ENCODE assay signal across 12 cellular contexts in genomic region chr12:1972260-1972659, GRCh38. TPM values are rescaled to one million over a fixed set of nuclear protein-coding genes. Genes with fewer than 3 reads are reported as not detected.
A peak's percentile ranks its signal among the peaks of the same experiment; 100 is the strongest.
DNase-seq lines count a peak whose midpoint lies in the region; ATAC-seq and TF ChIP-seq lines count a peak whose summit lies in the region.
"Had no signal": no experiment of that assay in that cellular context is flagged by ENCODE, and none has a peak within 500 bp of the region (broad histone marks: within the 10 kb centered on the region; RNA-seq: fewer than 3 reads in every experiment).

No MANE protein-coding gene starts in this region.

- no peak for ATAC-seq in T-cell (replicated peaks in 1 of 4)
- ATAC-seq: natural killer cell had no signal

- intact Hi-C loops in ascending aorta (cut with DNase I) = loop anchor here (10.0 kb wide), 1 partner anchor 303 kb away; no protein-coding TSS in a partner anchor

- H3K4me3 ChIP-seq in ascending aorta (peak overlapping the region; percentile 22 to 53), skeletal muscle tissue (ENCODE audit: low read length in 3 of 3) (no peak overlapping the region)

- H3K27me3 Mint-ChIP-seq in T-cell = no peaks in the 10 kb centered on the region
- H3K27me3 Mint-ChIP-seq: central memory CD8-positive, alpha-beta T cell had no signal

- H3K4me1 ChIP-seq in ascending aorta = peaks cover 5 to 49% of the 10 kb centered on the region in 2 donors
- peaks cover 8 to 10% (median 10%) of the 10 kb centered on the region in 3 donors for H3K4me1 ChIP-seq in skeletal muscle tissue (ENCODE audit: control insufficient read depth in 3 of 3, insufficient read depth in 3 of 3, low read length in 3 of 3)

- peak; percentile 46 for DNase-seq in GM03348 (ENCODE audit: low spot score)
- no peak for DNase-seq in ascending aorta (ENCODE audit: low spot score in 2 of 2)
- peak; percentile 12 for DNase-seq in hepatic stellate cell (ENCODE audit: low spot score)
- DNase-seq in MV-4-11 (lab: John Stamatoyannopoulos, UW) = no peak
- DNase-seq in cortex of kidney (lab: John Stamatoyannopoulos, UW) = no peak
- no peak for DNase-seq in NCI-H128 (lab: John Stamatoyannopoulos, UW; ENCODE audit: unreplicated experiment)
- no peak for DNase-seq in T-cell
- DNase-seq: Kasumi-1; natural killer cell; stimulated activated CD4-positive, alpha-beta T cell treated with anti-CD3 and anti-CD28 coated beads, Interleukin-4, amount 100 ng/mL, for 4 hours had no signal

- no peak overlapping the region for H3K9ac ChIP-seq in skeletal muscle tissue (ENCODE audit: low read depth in 1 of 3, low read length in 3 of 3)

- H3K9me3 ChIP-seq in ascending aorta (no peaks in the 10 kb centered on the region), skeletal muscle tissue (ENCODE audit: control insufficient read depth in 3 of 3, low read length in 3 of 3) (no peaks in the 10 kb centered on the region)

- H3K36me3 Mint-ChIP-seq in T-cell = peaks cover 32% of the 10 kb centered on the region
- H3K36me3 Mint-ChIP-seq: natural killer cell had no signal

- CTCF ChIA-PET in T-cell (lab: Charles Lee) = interaction anchor here in 1 of 2 donors (0.9 kb wide), 1 partner anchor 32 kb away, joined by 3 read pairs; no protein-coding TSS in a partner anchor

- H3K27ac Mint-ChIP-seq in T-cell = no peak overlapping the region
- H3K27ac Mint-ChIP-seq: natural killer cell had no signal

- no peaks in the 10 kb centered on the region for H3K36me3 ChIP-seq in ascending aorta
- H3K36me3 ChIP-seq in skeletal muscle tissue (ENCODE audit: control insufficient read depth in 3 of 3, insufficient read depth in 3 of 3, low read length in 3 of 3) = no peaks in the 10 kb centered on the region

- H3K9me3 Mint-ChIP-seq in T-cell = no peaks in the 10 kb centered on the region
- H3K9me3 Mint-ChIP-seq: central memory CD8-positive, alpha-beta T cell; natural killer cell had no signal

- POLR2A ChIA-PET in T-cell (lab: Charles Lee) = no interaction called here

- TF ChIP-seq CTCF in ascending aorta (IDR thresholded peaks at IDR 0.05) = no peak

- peak overlapping the region; percentile 87 for H3K27ac ChIP-seq in ascending aorta
- H3K27ac ChIP-seq in skeletal muscle tissue (ENCODE audit: low read depth, low read length) = peak overlapping the region; percentile 23

- H3K27me3 ChIP-seq in ascending aorta (no peaks in the 10 kb centered on the region), skeletal muscle tissue (ENCODE audit: control insufficient read depth in 3 of 3, insufficient read depth in 3 of 3, low read length in 3 of 3) (no peaks in the 10 kb centered on the region)

- H3K4me3 Mint-ChIP-seq in T-cell = no peak overlapping the region
- H3K4me3 Mint-ChIP-seq: central memory CD8-positive, alpha-beta T cell; natural killer cell had no signal

- H3K4me1 Mint-ChIP-seq in T-cell = peaks cover 0 to 14% (median 6%) of the 10 kb centered on the region in 3 donors
- H3K4me1 Mint-ChIP-seq: natural killer cell had no signal

RNA-seq across cellular contexts. Expression of gene DCP1B, which starts 32.0 kb away (rescaled TPM):
- 23.3 TPM for total RNA-seq in ascending aorta
- 3.7 TPM for total RNA-seq in skeletal muscle tissue
- total RNA-seq in T-cell = 10 to 100 TPM; 10.5 to 24.2 (median 20.3) TPM

RNA-seq across cellular contexts. Expression of gene CACNA2D4, which starts 53.8 kb away (rescaled TPM):
- total RNA-seq in ascending aorta (not detected), skeletal muscle tissue (0.52 TPM), T-cell (10 to 100 TPM; 10.2 to 14.8 (median 12.1) TPM)

Comparison
In these comparisons a context has a peak if more than half of its experiments do, and no peak if none do; other contexts are left out.
1. DNase-seq: peak in GM03348 (single experiment) and hepatic stellate cell (single experiment); none in ascending aorta (0 of 2), MV-4-11 (single experiment), cortex of kidney (single experiment), NCI-H128 (single experiment) and T-cell (0 of 34).
2. H3K4me3 ChIP-seq: peak in ascending aorta (2 of 2); none in skeletal muscle tissue (0 of 3).